24 cellular contexts compared by ENCODE assay signal in the genomic region with DNA sequence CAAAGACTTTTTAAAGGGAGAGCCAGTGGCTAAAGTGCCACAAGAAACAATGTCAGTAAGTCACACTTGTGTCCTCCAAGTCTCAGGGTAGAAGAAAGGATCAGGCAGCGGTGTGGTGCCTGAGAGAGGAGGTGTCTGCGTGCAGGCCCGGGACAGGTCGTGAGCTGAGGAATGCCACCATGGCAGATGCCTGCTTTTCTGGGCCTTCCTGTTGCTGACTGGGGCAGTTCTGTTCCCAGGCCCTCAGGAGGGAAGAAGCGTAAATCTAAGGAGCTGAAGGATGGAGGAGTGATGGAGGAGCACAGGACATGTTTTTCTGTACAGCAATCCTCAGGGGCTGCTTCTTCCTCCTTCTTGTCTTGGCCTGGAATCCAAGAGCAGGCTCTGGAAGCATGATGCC.
"Had no signal": no experiment of that assay in that cellular context is flagged by ENCODE, and none has a peak within 500 bp of the region (broad histone marks: within the 10 kb centered on the region; RNA-seq: fewer than 3 reads in every experiment).

No MANE protein-coding gene starts in this region.

- H2AFZ ChIP-seq: hepatocyte, neural progenitor cell had no signal

- H3K4me3 Mint-ChIP-seq: naive thymus-derived CD8-positive, alpha-beta T cell; nephron; neural progenitor cell; stimulated activated naive B cell treated with anti-CD40 and anti-IgM and Interleukin-4, amounts not matched to agents 10 μg/mL and 1 μg/mL and 100 μg/mL, for 72 hours had no signal

- H3K9me3 ChIP-seq: ovary, right atrium auricular region, right lobe of liver, stomach, testis, thyroid gland, transverse colon, upper lobe of left lung, vagina had no signal

- H3K4me2 ChIP-seq: hepatocyte, neural progenitor cell had no signal

- DNase-seq: islet precursor cell; left ventricle myocardium inferior; naive thymus-derived CD8-positive, alpha-beta T cell; ovary; stimulated activated CD4-positive, alpha-beta T cell treated with anti-CD3 and anti-CD28 coated beads, Interleukin-12 subunit alpha, Interleukin-12 subunit beta, amount 100 ng/mL, for 4 hours; stimulated activated CD4-positive, alpha-beta T cell treated with anti-CD3 and anti-CD28 coated beads, Interleukin-15, amount 100 ng/mL, for 24 hours; stimulated activated CD4-positive, alpha-beta T cell treated with anti-CD3 and anti-CD28 coated beads, Interleukin-2, amount 100 ng/mL, for 24 hours; stimulated activated CD4-positive, alpha-beta T cell treated with anti-CD3 and anti-CD28 coated beads, Interleukin-4, amount 100 ng/mL, for 1 hour; stimulated activated naive B cell treated with anti-CD40 and anti-IgM and Interleukin-4, amounts not matched to agents 10 μg/mL and 1 μg/mL and 100 μg/mL, for 72 hours; stimulated activated naive CD8-positive, alpha-beta T cell treated with anti-CD3 and anti-CD28 coated beads, Interleukin-15, Interleukin-2, amounts not matched to agents 100 U/mL and 50 U/mL, for 24 hours; stomach; testis; thyroid gland; transverse colon; upper lobe of left lung had no signal

- H3K4me1 ChIP-seq: right lobe of liver, testis, thyroid gland, upper lobe of left lung had no signal

- H3K4me3 ChIP-seq: hepatocyte, left ventricle myocardium inferior, lung, neural progenitor cell, ovary, right atrium auricular region, right lobe of liver, skin epidermis, stomach, testis, thyroid gland, transverse colon, upper lobe of left lung, vagina had no signal

- H3K27ac Mint-ChIP-seq: nephron; neural progenitor cell; progenitor cell of endocrine pancreas; stimulated activated naive B cell treated with anti-CD40 and anti-IgM and Interleukin-4, amounts not matched to agents 10 μg/mL and 1 μg/mL and 100 μg/mL, for 72 hours had no signal

- H3K9me3 Mint-ChIP-seq: nephron had no signal

- H3K27ac ChIP-seq: hepatocyte, left ventricle myocardium inferior, neural progenitor cell, ovary, right atrium auricular region, right lobe of liver, skin epidermis, stomach, testis, thyroid gland, transverse colon, upper lobe of left lung, vagina had no signal

- H3K9ac ChIP-seq: neural progenitor cell had no signal

- H3K4me1 Mint-ChIP-seq: naive thymus-derived CD8-positive, alpha-beta T cell; stimulated activated naive B cell treated with anti-CD40 and anti-IgM and Interleukin-4, amounts not matched to agents 10 μg/mL and 1 μg/mL and 100 μg/mL, for 72 hours had no signal

- H3K36me3 ChIP-seq: left ventricle myocardium inferior, neural progenitor cell, ovary, right atrium auricular region, right lobe of liver, stomach, thyroid gland, transverse colon, upper lobe of left lung, vagina had no signal

- H3K27me3 ChIP-seq: hepatocyte, neural progenitor cell, ovary, right atrium auricular region, right lobe of liver, stomach, testis, thyroid gland, transverse colon, upper lobe of left lung, vagina had no signal

- H3K36me3 Mint-ChIP-seq: naive thymus-derived CD8-positive, alpha-beta T cell; neural progenitor cell had no signal

- ATAC-seq: naive thymus-derived CD8-positive, alpha-beta T cell; right lobe of liver; stimulated activated naive B cell treated with anti-CD40 and anti-IgM and Interleukin-4, amounts not matched to agents 10 μg/mL and 1 μg/mL and 100 μg/mL, for 72 hours; stimulated activated naive CD8-positive, alpha-beta T cell treated with anti-CD3 and anti-CD28 coated beads, Interleukin-15, Interleukin-2, amounts not matched to agents 100 U/mL and 50 U/mL, for 24 hours had no signal
